ENCODE assay signal across 1 cellular context in the genomic region with DNA sequence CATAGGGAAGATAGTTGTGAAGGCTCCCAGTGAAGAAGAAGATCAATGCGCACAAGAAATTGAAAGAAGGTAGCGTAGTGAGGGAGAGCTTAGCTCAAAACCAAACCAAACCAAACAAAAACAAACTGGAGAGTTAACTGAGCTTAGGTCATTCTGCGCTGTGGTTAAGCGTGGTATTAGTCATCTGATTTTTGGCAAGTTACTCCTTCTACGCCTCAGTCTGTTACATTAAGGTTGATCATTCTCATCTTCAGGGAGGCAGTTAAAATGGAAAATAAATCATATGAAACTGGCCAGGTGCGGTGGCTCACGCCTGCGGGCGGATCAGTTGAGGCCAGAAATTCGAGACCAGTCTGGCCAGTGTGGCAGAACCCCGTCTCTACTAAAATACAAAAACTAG.
TF ChIP-seq lines count a peak whose summit lies in the region.

No MANE protein-coding gene starts in this region.

TF ChIP-seq in GM23338, 12 proteins besides CTCF, POLR2A, EP300 and RAD21 (continued from another document):
- TF ChIP-seq, protein P1, sequence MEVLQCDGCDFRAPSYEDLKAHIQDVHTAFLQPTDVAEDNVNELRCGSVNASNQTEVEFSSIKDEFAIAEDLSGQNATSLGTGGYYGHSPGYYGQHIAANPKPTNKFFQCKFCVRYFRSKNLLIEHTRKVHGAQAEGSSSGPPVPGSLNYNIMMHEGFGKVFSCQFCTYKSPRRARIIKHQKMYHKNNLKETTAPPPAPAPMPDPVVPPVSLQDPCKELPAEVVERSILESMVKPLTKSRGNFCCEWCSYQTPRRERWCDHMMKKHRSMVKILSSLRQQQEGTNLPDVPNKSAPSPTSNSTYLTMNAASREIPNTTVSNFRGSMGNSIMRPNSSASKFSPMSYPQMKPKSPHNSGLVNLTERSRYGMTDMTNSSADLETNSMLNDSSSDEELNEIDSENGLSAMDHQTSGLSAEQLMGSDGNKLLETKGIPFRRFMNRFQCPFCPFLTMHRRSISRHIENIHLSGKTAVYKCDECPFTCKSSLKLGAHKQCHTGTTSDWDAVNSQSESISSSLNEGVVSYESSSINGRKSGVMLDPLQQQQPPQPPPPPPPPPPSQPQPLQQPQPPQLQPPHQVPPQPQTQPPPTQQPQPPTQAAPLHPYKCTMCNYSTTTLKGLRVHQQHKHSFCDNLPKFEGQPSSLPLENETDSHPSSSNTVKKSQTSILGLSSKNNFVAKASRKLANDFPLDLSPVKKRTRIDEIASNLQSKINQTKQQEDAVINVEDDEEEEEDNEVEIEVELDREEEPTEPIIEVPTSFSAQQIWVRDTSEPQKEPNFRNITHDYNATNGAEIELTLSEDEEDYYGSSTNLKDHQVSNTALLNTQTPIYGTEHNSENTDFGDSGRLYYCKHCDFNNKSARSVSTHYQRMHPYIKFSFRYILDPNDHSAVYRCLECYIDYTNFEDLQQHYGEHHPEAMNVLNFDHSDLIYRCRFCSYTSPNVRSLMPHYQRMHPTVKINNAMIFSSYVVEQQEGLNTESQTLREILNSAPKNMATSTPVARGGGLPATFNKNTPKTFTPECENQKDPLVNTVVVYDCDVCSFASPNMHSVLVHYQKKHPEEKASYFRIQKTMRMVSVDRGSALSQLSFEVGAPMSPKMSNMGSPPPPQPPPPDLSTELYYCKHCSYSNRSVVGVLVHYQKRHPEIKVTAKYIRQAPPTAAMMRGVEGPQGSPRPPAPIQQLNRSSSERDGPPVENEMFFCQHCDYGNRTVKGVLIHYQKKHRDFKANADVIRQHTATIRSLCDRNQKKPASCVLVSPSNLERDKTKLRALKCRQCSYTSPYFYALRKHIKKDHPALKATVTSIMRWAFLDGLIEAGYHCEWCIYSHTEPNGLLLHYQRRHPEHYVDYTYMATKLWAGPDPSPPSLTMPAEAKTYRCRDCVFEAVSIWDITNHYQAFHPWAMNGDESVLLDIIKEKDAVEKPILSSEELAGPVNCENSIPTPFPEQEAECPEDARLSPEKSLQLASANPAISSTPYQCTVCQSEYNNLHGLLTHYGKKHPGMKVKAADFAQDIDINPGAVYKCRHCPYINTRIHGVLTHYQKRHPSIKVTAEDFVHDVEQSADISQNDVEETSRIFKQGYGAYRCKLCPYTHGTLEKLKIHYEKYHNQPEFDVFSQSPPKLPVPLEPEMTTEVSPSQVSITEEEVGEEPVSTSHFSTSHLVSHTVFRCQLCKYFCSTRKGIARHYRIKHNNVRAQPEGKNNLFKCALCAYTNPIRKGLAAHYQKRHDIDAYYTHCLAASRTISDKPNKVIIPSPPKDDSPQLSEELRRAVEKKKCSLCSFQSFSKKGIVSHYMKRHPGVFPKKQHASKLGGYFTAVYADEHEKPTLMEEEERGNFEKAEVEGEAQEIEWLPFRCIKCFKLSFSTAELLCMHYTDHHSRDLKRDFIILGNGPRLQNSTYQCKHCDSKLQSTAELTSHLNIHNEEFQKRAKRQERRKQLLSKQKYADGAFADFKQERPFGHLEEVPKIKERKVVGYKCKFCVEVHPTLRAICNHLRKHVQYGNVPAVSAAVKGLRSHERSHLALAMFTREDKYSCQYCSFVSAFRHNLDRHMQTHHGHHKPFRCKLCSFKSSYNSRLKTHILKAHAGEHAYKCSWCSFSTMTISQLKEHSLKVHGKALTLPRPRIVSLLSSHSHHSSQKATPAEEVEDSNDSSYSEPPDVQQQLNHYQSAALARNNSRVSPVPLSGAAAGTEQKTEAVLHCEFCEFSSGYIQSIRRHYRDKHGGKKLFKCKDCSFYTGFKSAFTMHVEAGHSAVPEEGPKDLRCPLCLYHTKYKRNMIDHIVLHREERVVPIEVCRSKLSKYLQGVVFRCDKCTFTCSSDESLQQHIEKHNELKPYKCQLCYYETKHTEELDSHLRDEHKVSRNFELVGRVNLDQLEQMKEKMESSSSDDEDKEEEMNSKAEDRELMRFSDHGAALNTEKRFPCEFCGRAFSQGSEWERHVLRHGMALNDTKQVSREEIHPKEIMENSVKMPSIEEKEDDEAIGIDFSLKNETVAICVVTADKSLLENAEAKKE (CRISPR knock-in tag; IDR thresholded peaks at IDR 0.05), result no peak
- TF ChIP-seq ZNF331 (CRISPR knock-in tag; IDR thresholded peaks at IDR 0.05; ENCODE audit: low read depth) (no peak), NANOG (IDR thresholded peaks at IDR 0.05; ENCODE audit: borderline replicate concordance) (no peak), POLR2AphosphoS5 (IDR thresholded peaks at IDR 0.05; ENCODE audit: low read depth) (no peak), EZH2 (IDR thresholded peaks at IDR 0.05; ENCODE audit: low read depth, unreplicated experiment) (no peak)
